35 cellular contexts compared by ENCODE assay signal in the genomic region with DNA sequence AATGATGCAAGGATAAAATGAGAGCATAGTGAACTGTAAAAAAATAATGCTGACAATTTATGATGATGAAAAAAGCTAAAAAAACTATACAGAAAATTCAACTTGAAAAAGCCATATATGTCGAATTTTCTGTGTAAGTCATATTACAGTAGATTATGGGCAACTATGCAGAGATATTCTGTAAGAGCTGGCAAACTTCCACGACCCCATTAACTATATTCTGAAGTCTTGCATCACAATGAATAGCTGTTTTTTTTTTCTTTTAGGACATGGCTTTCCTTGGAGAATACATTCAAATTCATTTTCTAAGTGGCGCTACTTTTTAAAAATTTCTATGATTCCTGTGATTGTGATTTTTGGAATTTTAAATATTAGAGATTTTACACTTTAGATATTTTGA. TPM values are rescaled to one million over a fixed set of nuclear protein-coding genes. Genes with fewer than 3 reads are reported as not detected.
"Had no signal": no experiment of that assay in that cellular context is flagged by ENCODE, and none has a peak within 500 bp of the region (broad histone marks: within the 10 kb centered on the region; RNA-seq: fewer than 3 reads in every experiment).

No MANE protein-coding gene starts in this region.

- H3K27me3 Mint-ChIP-seq: activated B cell treated with CpG ODN at 0.5 μM for 24 hours; activated naive CD8-positive, alpha-beta T cell; stimulated activated naive CD8-positive, alpha-beta T cell treated with anti-CD3 and anti-CD28 coated beads, Interleukin-15, Interleukin-2, amounts not matched to agents 100 ng/mL and 50 ng/mL, for 24 hours had no signal

- H3K4me3 ChIP-seq: cardiac muscle cell, heart left ventricle, pancreas, thyroid gland, upper lobe of right lung had no signal

- H3K9me3 Mint-ChIP-seq: activated B cell treated with CpG ODN at 0.5 μM for 24 hours; activated T-cell treated with anti-CD3 and anti-CD28 coated beads, Interleukin-2, amount 50 U/mL, for 4 hours; activated T-helper 2 cell treated with anti-CD3 and anti-CD28 coated beads, Interferon-gamma antibody, Interleukin-2, Interleukin-4, amounts not matched to agents 10 μg/mL and 5 μg/mL and 100 μg/mL, durations not matched to agents 14 hours and 24 hours and 36 hours; dendritic cell treated with granulocyte-macrophage colony-stimulating factor and Interleukin-4, amounts not matched to agents 40 ng/mL and 50 ng/mL, for 4 days; nephron progenitor cell; stimulated activated naive CD8-positive, alpha-beta T cell treated with anti-CD3 and anti-CD28 coated beads, Interleukin-15, Interleukin-2, amounts not matched to agents 100 ng/mL and 50 ng/mL, for 24 hours; T-cell had no signal

- H3K27me3 ChIP-seq: cardiac muscle cell, pancreas, thyroid gland, upper lobe of right lung had no signal

- H3K9me3 ChIP-seq: heart left ventricle, pancreas, thyroid gland, upper lobe of right lung had no signal

- H3K4me1 ChIP-seq: heart left ventricle, pancreas, thyroid gland, upper lobe of right lung had no signal

- H3K4me3 Mint-ChIP-seq: activated B cell treated with CpG ODN at 0.5 μM for 24 hours; activated naive CD8-positive, alpha-beta T cell; activated T-cell treated with anti-CD3 and anti-CD28 coated beads, Interleukin-2, amount 50 U/mL, for 4 hours; dendritic cell treated with granulocyte-macrophage colony-stimulating factor and Interleukin-4, amounts not matched to agents 40 ng/mL and 50 ng/mL, for 4 days; nephron progenitor cell; stimulated activated naive CD8-positive, alpha-beta T cell treated with anti-CD3 and anti-CD28 coated beads, Interleukin-15, Interleukin-2, amounts not matched to agents 100 ng/mL and 50 ng/mL, for 24 hours; T-cell had no signal

- DNase-seq: activated B cell treated with CpG ODN at 0.5 μM for 24 hours; activated CD4-positive, alpha-beta T cell treated with anti-CD3 and anti-CD28 coated beads for 4 hours; activated CD4-positive, alpha-beta T cell treated with anti-CD3 and anti-CD28 coated beads, Interleukin-2, amount 50 U/mL, for 48 hours; activated CD8-positive, alpha-beta memory T cell treated with anti-CD3 and anti-CD28 coated beads, Interleukin-2, amount 50 U/mL, for 48 hours; activated naive CD4-positive, alpha-beta T cell; activated T-cell treated with anti-CD3 and anti-CD28 coated beads, Interleukin-2, amount 50 U/mL, for 4 hours; amygdala; effector CD4-positive, alpha-beta T cell; heart left ventricle; islet precursor cell; left colon; mesenchymal stem cell; nephron progenitor cell; pancreas; right cardiac atrium; stimulated activated CD4-positive, alpha-beta T cell treated with anti-CD3 and anti-CD28 coated beads, Interleukin-12 subunit alpha, Interleukin-12 subunit beta, amount 100 ng/mL, for 4 hours; stimulated activated CD4-positive, alpha-beta T cell treated with anti-CD3 and anti-CD28 coated beads, Interleukin-4, amount 100 ng/mL, for 4 hours; substantia nigra; T-cell; thyroid gland; upper lobe of right lung had no signal

- H3K27ac Mint-ChIP-seq: activated B cell treated with CpG ODN at 0.5 μM for 24 hours; activated naive CD8-positive, alpha-beta T cell; activated T-helper 2 cell treated with anti-CD3 and anti-CD28 coated beads, Interferon-gamma antibody, Interleukin-2, Interleukin-4, amounts not matched to agents 10 μg/mL and 5 μg/mL and 100 μg/mL, durations not matched to agents 14 hours and 24 hours and 36 hours; dendritic cell treated with granulocyte-macrophage colony-stimulating factor and Interleukin-4, amounts not matched to agents 40 ng/mL and 50 ng/mL, for 4 days; nephron progenitor cell; stimulated activated naive CD8-positive, alpha-beta T cell treated with anti-CD3 and anti-CD28 coated beads, Interleukin-15, Interleukin-2, amounts not matched to agents 100 ng/mL and 50 ng/mL, for 24 hours; T-cell had no signal

- H3K27ac ChIP-seq: cardiac muscle cell, heart left ventricle, pancreas, thyroid gland, upper lobe of right lung had no signal

- ATAC-seq: activated T-cell treated with anti-CD3 and anti-CD28 coated beads, Interleukin-2, amount 50 U/mL, for 4 hours; heart left ventricle; left colon; pancreas; right cardiac atrium; T-cell; upper lobe of right lung had no signal

RNA-seq across cellular contexts. Expression of a gene that starts 23.0 kb away (rescaled TPM):
- total RNA-seq: cardiac muscle cell, cerebellum, epithelial cell of proximal tubule, fibroblast of lung, myocyte, pulmonary artery endothelial cell, skeletal muscle tissue had no signal
- polyA plus RNA-seq: cardiac muscle cell, fibroblast of lung had no signal

RNA-seq across cellular contexts. Expression of a gene that starts 44.1 kb away (rescaled TPM):
- total RNA-seq: activated B cell treated with CpG ODN at 0.5 μM for 24 hours; activated CD8-positive, alpha-beta memory T cell treated with anti-CD3 and anti-CD28 coated beads for 36 hours; activated T-cell treated with anti-CD3 and anti-CD28 coated beads, Interleukin-2, amount 50 U/mL, for 4 hours; activated T-helper 2 cell treated with anti-CD3 and anti-CD28 coated beads, Interferon-gamma antibody, Interleukin-2, Interleukin-4, amounts not matched to agents 10 μg/mL and 5 μg/mL and 100 μg/mL, durations not matched to agents 14 hours and 24 hours and 36 hours; cardiac muscle cell; cerebellum; epithelial cell of proximal tubule; heart left ventricle; left colon; lower leg skin; mononuclear cell; myocyte; pancreas; pulmonary artery endothelial cell; right cardiac atrium; skeletal muscle tissue; T-cell; thyroid gland; upper lobe of right lung had no signal
- polyA plus RNA-seq: cardiac muscle cell, fibroblast of lung, heart left ventricle, right cardiac atrium had no signal
